In genomic region chrX:52909313-52909969, GRCh38 we compare ENCODE assay signal across 10 cellular contexts. TPM values are rescaled to one million over a fixed set of nuclear protein-coding genes. Genes with fewer than 3 reads are reported as not detected.
"Had no signal": no experiment of that assay in that cellular context is flagged by ENCODE, and none has a peak within 500 bp of the region (broad histone marks: within the 10 kb centered on the region; RNA-seq: fewer than 3 reads in every experiment).

No MANE protein-coding gene starts in this region.

RNA-seq across cellular contexts. Expression of gene XAGE3, which starts 41.6 kb away (rescaled TPM):
- total RNA-seq: HT1080, LHCN-M2, MCF 10A, OCI-LY7, PC-3, Peyer's patch, Right ventricle myocardium inferior, RPMI7951, SJCRH30 had no signal
- polyA plus RNA-seq: IgD-negative memory B cell had no signal
